8 cellular contexts compared by ENCODE assay signal in the genomic region with DNA sequence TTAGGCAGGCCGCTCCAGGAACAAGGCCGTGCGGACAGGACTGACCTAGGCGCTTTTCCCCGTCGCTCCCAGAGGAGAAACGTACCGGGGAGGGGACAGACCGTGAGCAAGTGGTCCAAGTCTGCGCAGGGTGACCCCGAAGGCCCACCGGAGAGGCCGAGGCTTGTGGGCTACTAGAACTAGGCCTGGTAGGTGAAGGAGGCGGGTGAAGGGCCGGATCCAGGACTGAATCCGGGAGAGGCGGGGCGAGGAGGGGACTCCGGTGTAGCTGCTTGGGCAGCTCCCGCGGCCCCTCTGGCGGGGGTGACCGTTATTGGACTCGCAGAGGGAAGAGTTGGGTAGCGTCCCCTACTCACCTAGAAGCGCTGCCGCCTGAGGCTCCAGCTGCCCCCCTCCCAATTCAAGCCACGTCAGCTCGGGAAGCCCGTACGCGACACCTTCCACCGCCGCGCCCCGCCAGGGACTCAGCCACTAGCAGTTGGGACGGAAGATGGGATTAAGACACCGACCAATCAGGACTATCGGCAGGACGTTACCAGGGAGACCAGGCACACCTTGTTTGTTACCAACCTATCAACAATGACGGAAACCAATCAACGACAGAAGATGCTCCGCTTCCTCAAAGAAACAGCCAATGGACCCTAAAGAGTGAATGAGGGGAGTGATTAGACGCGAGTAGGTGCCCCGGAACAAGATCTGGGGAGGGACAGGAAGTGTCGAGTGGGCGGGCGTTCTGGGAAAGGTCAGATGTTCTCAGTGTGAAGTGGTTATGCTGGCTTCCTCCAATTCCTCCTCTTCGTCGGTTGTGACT. TPM values are rescaled to one million over a fixed set of nuclear protein-coding genes. Genes with fewer than 3 reads are reported as not detected.
DNase-seq lines count a peak whose midpoint lies in the region; ATAC-seq and TF ChIP-seq lines count a peak whose summit lies in the region.

Gene GOLGB1 (minus strand): TSS at position 466 of the 811 bp plus-strand sequence. CDS start 18,770 bp downstream, outside the sequence.

- H3K36me3 Mint-ChIP-seq in activated T-cell treated with anti-CD3 and anti-CD28 coated beads, Interleukin-2, amount 50 U/mL, for 24 hours (ENCODE audit: low read depth) = no peaks in the 10 kb centered on the region

- peaks cover 6% of the 10 kb centered on the region for H3K27me3 Mint-ChIP-seq in activated T-cell treated with anti-CD3 and anti-CD28 coated beads, Interleukin-2, amount 50 U/mL, for 24 hours

- no peaks in the 10 kb centered on the region for H3K36me3 ChIP-seq in esophagus muscularis mucosa
- H3K36me3 ChIP-seq in muscle layer of colon (ENCODE audit: insufficient read depth, low read length) = no peaks in the 10 kb centered on the region

- DNase-seq in DMS79 (lab: John Stamatoyannopoulos, UW) (peak; percentile 99), KG1 (lab: John Stamatoyannopoulos, UW) (peak; percentile 94), esophagus muscularis mucosa (ENCODE audit: extremely low spot score) (peak; percentile 98)
- peak; percentile 89 for DNase-seq in activated T-cell treated with anti-CD3 and anti-CD28 coated beads, Interleukin-2, amount 50 U/mL, for 24 hours
- DNase-seq in stimulated activated CD8-positive, alpha-beta memory T cell treated with anti-CD3 and anti-CD28 coated beads, Interleukin-7, amount 100 ng/mL, for 24 hours (ENCODE audit: low read depth) = peak; percentile 82

- no peak within 1 kb of the TSS for H3K27ac Mint-ChIP-seq in activated T-cell treated with anti-CD3 and anti-CD28 coated beads, Interleukin-2, amount 50 U/mL, for 24 hours

- H3K9ac ChIP-seq in muscle layer of colon (ENCODE audit: low read length) = peak within 1 kb of the TSS; percentile 77

- H3K9me3 ChIP-seq in esophagus muscularis mucosa (no peaks in the 10 kb centered on the region), muscle layer of colon (ENCODE audit: low read length) (no peaks in the 10 kb centered on the region)

- H3K4me3 ChIP-seq in esophagus muscularis mucosa (peak within 1 kb of the TSS; percentile 64 to 91 (median 86)), muscle layer of colon (ENCODE audit: low read depth in 1 of 2, low read length in 2 of 2) (peak within 1 kb of the TSS; percentile 61 to 94)

- no peaks in the 10 kb centered on the region for H3K9me3 Mint-ChIP-seq in activated T-cell treated with anti-CD3 and anti-CD28 coated beads, Interleukin-2, amount 50 U/mL, for 24 hours

- H3K4me1 Mint-ChIP-seq in activated T-cell treated with anti-CD3 and anti-CD28 coated beads, Interleukin-2, amount 50 U/mL, for 24 hours (ENCODE audit: low read depth) = peaks cover 9% of the 10 kb centered on the region

- no peak within 1 kb of the TSS for H3K4me3 Mint-ChIP-seq in activated T-cell treated with anti-CD3 and anti-CD28 coated beads, Interleukin-2, amount 50 U/mL, for 24 hours

- 0% methylated on average over 37 of the region's 51 CpGs for WGBS in esophagus muscularis mucosa

- peak in 1 of 3 experiments; percentile 9 for TF ChIP-seq CTCF in esophagus muscularis mucosa (IDR thresholded peaks at IDR 0.05)

- peak; percentile 95 for ATAC-seq in GM21737 (IDR thresholded peaks at IDR 0.05; ENCODE audit: unreplicated experiment)

- peak within 1 kb of the TSS; percentile 86 to 93 (median 90) for H3K27ac ChIP-seq in esophagus muscularis mucosa (replicated peaks in 1 of 4)
- H3K27ac ChIP-seq in muscle layer of colon (ENCODE audit: low read depth, low read length) = peak within 1 kb of the TSS; percentile 64

- peak; percentile 95 for TF ChIP-seq POLR2A in esophagus muscularis mucosa (IDR thresholded peaks at IDR 0.05; ENCODE audit: low read depth)

- intact Hi-C loops in esophagus muscularis mucosa (cut with DNase I) = loop anchor here (5.0 kb wide), 1 partner anchor 88 kb away; the partner anchor contains the start of genes EAF2 and IQCB1

- no peak for TF ChIP-seq EP300 in esophagus muscularis mucosa (IDR thresholded peaks at IDR 0.05)

- H3K4me1 ChIP-seq in esophagus muscularis mucosa (peaks cover 28 to 42% (median 32%) of the 10 kb centered on the region in 4 donors), muscle layer of colon (ENCODE audit: insufficient read depth, low read length) (peaks cover 14% of the 10 kb centered on the region)

- H3K27me3 ChIP-seq in esophagus muscularis mucosa (no peaks in the 10 kb centered on the region), muscle layer of colon (ENCODE audit: control insufficient read depth in 1 of 2, insufficient read depth in 2 of 2, low read length in 2 of 2) (no peaks in the 10 kb centered on the region)

TF ChIP-seq in PFSK-1, 5 proteins besides CTCF, POLR2A, EP300 and RAD21:
- peak; percentile 82 for TF ChIP-seq POLR2AphosphoS5 (IDR thresholded peaks at IDR 0.05; ENCODE audit: low read depth, low read length)
- peak; percentile 14; the same call in 1 of the 2 replicates for TF ChIP-seq SIN3A (IDR thresholded peaks at IDR 0.05; ENCODE audit: borderline replicate concordance, insufficient read depth, low read length)
- peak; percentile 71; the same call in 1 of the 2 replicates for TF ChIP-seq TAF1 (IDR thresholded peaks at IDR 0.05; ENCODE audit: borderline replicate concordance, insufficient read depth, low read length)
- TF ChIP-seq FOXP2 (optimal IDR thresholded peaks at IDR 0.05; ENCODE audit: borderline replicate concordance, extremely low read depth, extremely low read length, insufficient read depth) = no peak

RNA-seq across cellular contexts. Expression of gene GOLGB1, which starts in this region (rescaled TPM):
- 7.9 TPM for polyA plus RNA-seq in PFSK-1 (2012; ENCODE audit: insufficient read length, low read depth)
- 10 to 100 TPM; 55.7 to 73.9 (median 69.3) TPM for total RNA-seq in esophagus muscularis mucosa

Comparison
In these comparisons a context has a peak if more than half of its experiments do, and no peak if none do; other contexts are left out.
1. Peak in every context shown above with its lines: DNase-seq, ATAC-seq, H3K4me3 ChIP-seq and H3K27ac ChIP-seq.